Comparison of ENCODE assay signal across 8 cellular contexts in the genomic region with DNA sequence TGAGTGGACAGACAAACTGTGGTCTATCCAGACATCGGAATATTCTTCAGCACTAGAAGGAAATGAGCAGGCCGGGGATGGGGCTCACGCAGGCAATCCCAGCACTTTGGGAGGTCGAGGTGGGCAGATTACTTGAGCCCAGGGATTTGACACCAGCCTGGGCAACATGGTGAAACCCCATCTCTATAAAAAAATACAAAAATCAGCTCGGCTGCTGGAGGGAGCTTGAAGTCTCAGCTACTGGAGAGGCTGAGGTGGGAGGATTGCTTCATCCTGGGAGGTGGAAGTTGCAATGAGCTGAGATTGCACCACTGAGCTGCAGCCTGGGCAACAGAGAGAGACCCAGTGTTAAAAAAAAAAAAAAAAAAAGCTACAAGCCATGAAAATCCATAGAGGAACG. TPM values are rescaled to one million over a fixed set of nuclear protein-coding genes. Genes with fewer than 3 reads are reported as not detected.
A peak's percentile ranks its signal among the peaks of the same experiment; 100 is the strongest.
DNase-seq lines count a peak whose midpoint lies in the region; ATAC-seq, FAIRE-seq and TF ChIP-seq lines count a peak whose summit lies in the region.

No MANE protein-coding gene starts in this region.

- H3K36me3 ChIP-seq in HCT116 (ENCODE audit: control insufficient read depth in 1 of 2, insufficient read depth in 2 of 2, low read length in 2 of 2) (no peaks in the 10 kb centered on the region), RWPE2 (ENCODE audit: low read depth) (no peaks in the 10 kb centered on the region), kidney (ENCODE audit: control insufficient read depth in 1 of 2, insufficient read depth in 2 of 2, low read length in 2 of 2) (no peaks in the 10 kb centered on the region)

- no peak for FAIRE-seq in kidney (lab: Jason Lieb, UNC)

- H3K4me2 ChIP-seq in HCT116 (ENCODE audit: low read length): peak overlapping the region; percentile 90

- H3K9me2 ChIP-seq in HCT116 (ENCODE audit: insufficient read depth): no peaks in the 10 kb centered on the region

- RAD21 ChIA-PET in HCT116 (lab: Charles Lee; ENCODE audit: low non-redundant PET in 1 of 2, low total read pairs in 2 of 2, uncharacterized antibody in 2 of 2, unreplicated experiment in 2 of 2): no interaction called here

- peak overlapping the region; percentile 75; the same call in 1 of the 2 replicates for H3K27ac ChIP-seq in HCT116 (ENCODE audit: low read depth, low read length)
- H3K27ac ChIP-seq in RWPE2 (ENCODE audit: poor library complexity, severe bottlenecking): peak overlapping the region; percentile 82
- no peak overlapping the region for H3K27ac ChIP-seq in kidney (ENCODE audit: low read depth in 2 of 2, low read length in 2 of 2)

- H3K79me2 ChIP-seq in HCT116 (ENCODE audit: insufficient read depth, low read length): no peaks in the 10 kb centered on the region

- TF ChIP-seq RAD21 in HCT116 (IDR thresholded peaks at IDR 0.05; ENCODE audit: low read depth): no peak

- H3K27me3 ChIP-seq in HCT116 (ENCODE audit: insufficient read depth, low read length) (no peaks in the 10 kb centered on the region), RWPE2 (ENCODE audit: insufficient read depth, poor library complexity, severe bottlenecking) (no peaks in the 10 kb centered on the region)

- no peak overlapping the region for H3K4me3 ChIP-seq in HCT116 (replicated peaks in 1 of 2; ENCODE audit: low read depth in 1 of 2, low read length in 2 of 2)
- H3K4me3 ChIP-seq in RWPE2 (ENCODE audit: severe bottlenecking): no peak overlapping the region
- no peak overlapping the region for H3K4me3 ChIP-seq in kidney (ENCODE audit: low read length in 2 of 2)

- POLR2A ChIA-PET in HCT116 (lab: Charles Lee): interaction anchor here (1.4 kb wide), 1 partner anchor 10 kb away, joined by 4 read pairs; no protein-coding TSS in a partner anchor

- H3K4me1 ChIP-seq in HCT116 (ENCODE audit: control insufficient read depth in 1 of 2, insufficient read depth in 2 of 2, low read length in 2 of 2): peaks cover 23 to 49% of the 10 kb centered on the region in 2 experiments
- H3K4me1 ChIP-seq in RWPE2 (ENCODE audit: insufficient read depth, poor library complexity, severe bottlenecking): peaks cover 27% of the 10 kb centered on the region
- peaks cover 0 to 8% of the 10 kb centered on the region in 2 donors for H3K4me1 ChIP-seq in kidney (ENCODE audit: control insufficient read depth in 1 of 2, insufficient read depth in 1 of 2, low read depth in 1 of 2, low read length in 2 of 2)

- H2AFZ ChIP-seq in HCT116 (ENCODE audit: low read depth, low read length, poor library complexity, severe bottlenecking): no peak overlapping the region

- no peak overlapping the region for H3K9ac ChIP-seq in HCT116 (ENCODE audit: low read length)
- no peak overlapping the region for H3K9ac ChIP-seq in kidney (ENCODE audit: low read length in 2 of 2)

- H3K9me3 ChIP-seq in HCT116 (ENCODE audit: control insufficient read depth in 1 of 2, insufficient read depth in 1 of 2, low read depth in 1 of 2, low read length in 2 of 2) (no peaks in the 10 kb centered on the region), RWPE2 (ENCODE audit: severe bottlenecking) (no peaks in the 10 kb centered on the region), kidney (ENCODE audit: control insufficient read depth in 1 of 2, low read length in 2 of 2) (no peaks in the 10 kb centered on the region)

- no peak for DNase-seq in HCT116 (ENCODE audit: low read depth, low spot score)
- no peak for DNase-seq in RWPE2 (ENCODE audit: low spot score)
- peak; percentile 74 for DNase-seq in fibroblast of gingiva (ENCODE audit: low read depth)
- DNase-seq in renal cortical epithelial cell (ENCODE audit: low read depth): peak; percentile 70
- DNase-seq in kidney: no peak

- TF ChIP-seq CTCF in HCT116 (IDR thresholded peaks at IDR 0.05 in 2 of 3, conservative IDR thresholded peaks at IDR 0.05 in 1 of 3; ENCODE audit: borderline replicate concordance in 1 of 3, insufficient read depth in 1 of 3, low read depth in 2 of 3, low read length in 2 of 3) (no peak), RWPE2 (IDR thresholded peaks at IDR 0.05; ENCODE audit: poor library complexity, severe bottlenecking) (no peak), kidney (IDR thresholded peaks at IDR 0.05; ENCODE audit: borderline replicate concordance, extremely low read depth, insufficient read depth) (no peak)

- no peaks in the 10 kb centered on the region for H4K20me1 ChIP-seq in HCT116 (ENCODE audit: insufficient read depth)

- no peak for TF ChIP-seq POLR2A in HCT116 (IDR thresholded peaks at IDR 0.05; ENCODE audit: borderline replicate concordance, extremely low read depth, insufficient read depth, insufficient read length)

- ATAC-seq in HCT116 (no peak), RWPE2 (ENCODE audit: low read depth) (no peak), GM21423 (IDR thresholded peaks at IDR 0.05; ENCODE audit: unreplicated experiment) (no peak), GM21381 (IDR thresholded peaks at IDR 0.05; ENCODE audit: unreplicated experiment) (no peak), GM18858 (IDR thresholded peaks at IDR 0.05; ENCODE audit: unreplicated experiment) (no peak)

- intact Hi-C loops in HCT116 (cut with micrococcal nuclease): no loop called here
- intact Hi-C loops in kidney (cut with DNase I): no loop called here

- BruUV-seq in HCT116 (replicated peaks; lab: Mats Ljungman, UMichigan): no TSS peak

- CTCF ChIA-PET in HCT116 (lab: Charles Lee): no interaction called here

TF ChIP-seq in HCT116, 20 proteins besides CTCF, POLR2A, EP300 and RAD21 (continues in another document):
- TF ChIP-seq ZNF274 (IDR thresholded peaks at IDR 0.05; ENCODE audit: low read depth, low read length) (no peak), EZH2 (IDR thresholded peaks at IDR 0.05) (no peak), TCF7L2 (IDR thresholded peaks at IDR 0.05; ENCODE audit: borderline replicate concordance, extremely low read depth, insufficient read depth, insufficient read length) (no peak), ELF1 (IDR thresholded peaks at IDR 0.05; ENCODE audit: borderline replicate concordance, low read depth) (no peak), ZFX (IDR thresholded peaks at IDR 0.05) (no peak), SRF (IDR thresholded peaks at IDR 0.05; ENCODE audit: low read depth) (no peak), SIN3A (IDR thresholded peaks at IDR 0.05; ENCODE audit: low read depth) (no peak), CEBPB (IDR thresholded peaks at IDR 0.05; ENCODE audit: low read depth) (no peak), POLR2AphosphoS5 (IDR thresholded peaks at IDR 0.05; ENCODE audit: low read depth, low read length) (no peak), JUND (IDR thresholded peaks at IDR 0.05) (no peak), FOSL1 (IDR thresholded peaks at IDR 0.05; ENCODE audit: low read depth) (no peak)
- TF ChIP-seq, protein P1, sequence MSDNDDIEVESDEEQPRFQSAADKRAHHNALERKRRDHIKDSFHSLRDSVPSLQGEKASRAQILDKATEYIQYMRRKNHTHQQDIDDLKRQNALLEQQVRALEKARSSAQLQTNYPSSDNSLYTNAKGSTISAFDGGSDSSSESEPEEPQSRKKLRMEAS (IDR thresholded peaks at IDR 0.05): no peak
- TF ChIP-seq, protein P2, sequence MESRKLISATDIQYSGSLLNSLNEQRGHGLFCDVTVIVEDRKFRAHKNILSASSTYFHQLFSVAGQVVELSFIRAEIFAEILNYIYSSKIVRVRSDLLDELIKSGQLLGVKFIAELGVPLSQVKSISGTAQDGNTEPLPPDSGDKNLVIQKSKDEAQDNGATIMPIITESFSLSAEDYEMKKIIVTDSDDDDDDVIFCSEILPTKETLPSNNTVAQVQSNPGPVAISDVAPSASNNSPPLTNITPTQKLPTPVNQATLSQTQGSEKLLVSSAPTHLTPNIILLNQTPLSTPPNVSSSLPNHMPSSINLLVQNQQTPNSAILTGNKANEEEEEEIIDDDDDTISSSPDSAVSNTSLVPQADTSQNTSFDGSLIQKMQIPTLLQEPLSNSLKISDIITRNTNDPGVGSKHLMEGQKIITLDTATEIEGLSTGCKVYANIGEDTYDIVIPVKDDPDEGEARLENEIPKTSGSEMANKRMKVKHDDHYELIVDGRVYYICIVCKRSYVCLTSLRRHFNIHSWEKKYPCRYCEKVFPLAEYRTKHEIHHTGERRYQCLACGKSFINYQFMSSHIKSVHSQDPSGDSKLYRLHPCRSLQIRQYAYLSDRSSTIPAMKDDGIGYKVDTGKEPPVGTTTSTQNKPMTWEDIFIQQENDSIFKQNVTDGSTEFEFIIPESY (IDR thresholded peaks at IDR 0.05; ENCODE audit: extremely low read depth, insufficient replicate concordance, low read length): no peak
- TF ChIP-seq, protein P3, sequence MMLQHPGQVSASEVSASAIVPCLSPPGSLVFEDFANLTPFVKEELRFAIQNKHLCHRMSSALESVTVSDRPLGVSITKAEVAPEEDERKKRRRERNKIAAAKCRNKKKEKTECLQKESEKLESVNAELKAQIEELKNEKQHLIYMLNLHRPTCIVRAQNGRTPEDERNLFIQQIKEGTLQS (IDR thresholded peaks at IDR 0.05): no peak

RNA-seq across cellular contexts. Expression of a gene that starts 8.0 kb away (rescaled TPM):
- total RNA-seq in HCT116 (2021; ENCODE audit: unreplicated experiment) (127 TPM), renal cortical epithelial cell (226 and 1,216 TPM in 2 replicates), kidney (2,183 TPM)
- polyA plus RNA-seq in HCT116 (2012): 131 and 176 TPM in 2 replicates
- polyA plus RNA-seq in kidney (ENCODE audit: insufficient read depth, low read depth, low replicate concordance): 2,764 TPM

RNA-seq across cellular contexts. Expression of a gene that starts 21.3 kb away (rescaled TPM):
- 1.9 TPM for total RNA-seq in HCT116 (2021; ENCODE audit: unreplicated experiment)
- polyA plus RNA-seq in HCT116 (2012): 0.23 and 0.29 TPM in 2 replicates
- total RNA-seq in renal cortical epithelial cell: 0.80 TPM in 1 of 2 replicates, not detected in the other
- total RNA-seq in kidney: 6.4 TPM
- 2.3 TPM for polyA plus RNA-seq in kidney (ENCODE audit: insufficient read depth, low read depth, low replicate concordance)

Comparison
In these comparisons a context has a peak if more than half of its experiments do, and no peak if none do; other contexts are left out.
1. DNase-seq: peak in fibroblast of gingiva (single experiment) and renal cortical epithelial cell (single experiment); none in HCT116 (single experiment), RWPE2 (single experiment) and kidney (single experiment).
2. H3K27ac ChIP-seq: peak in HCT116 (single experiment) and RWPE2 (single experiment); none in kidney (0 of 2).